ENCODE assay signal across 14 cellular contexts in genomic region chr17:78674595-78675315, GRCh38.
DNase-seq lines count a peak whose midpoint lies in the region; ATAC-seq and TF ChIP-seq lines count a peak whose summit lies in the region.
"Had no signal": no experiment of that assay in that cellular context is flagged by ENCODE, and none has a peak within 500 bp of the region (broad histone marks: within the 10 kb centered on the region; RNA-seq: fewer than 3 reads in every experiment).

No MANE protein-coding gene starts in this region.

- ATAC-seq in body of pancreas, result peak; percentile 55
- ATAC-seq in GM21515 (IDR thresholded peaks at IDR 0.05; ENCODE audit: unreplicated experiment), result no peak

- H3K9me3 ChIP-seq in body of pancreas, result no peaks in the 10 kb centered on the region
- no peaks in the 10 kb centered on the region for H3K9me3 ChIP-seq in neutrophil
- H3K9me3 ChIP-seq: tibial nerve had no signal

- DNase-seq in DMS 273 (lab: John Stamatoyannopoulos, UW; ENCODE audit: unreplicated experiment) (peak; percentile 76), DMS 273 treated with DMSO at 0.1 percent for 48 hours (lab: John Stamatoyannopoulos, UW) (no peak), NAMALWA (ENCODE audit: low spot score) (peak; percentile 24), body of pancreas (peak; percentile 22 to 65 (median 52)), NCI-H2171 (lab: John Stamatoyannopoulos, UW) (no peak)
- DNase-seq in NK-92 treated with Interleukin-12 subunit alpha and Interleukin-12 subunit beta, amount 100 ng/mL, for 24 hours (lab: John Stamatoyannopoulos, UW), result no peak
- DNase-seq: activated CD4-positive, alpha-beta T cell treated with anti-CD3 and anti-CD28 coated beads for 48 hours; activated gamma-delta T cell treated with Interleukin-2 at 50 U/mL for 16 hours; T-helper 1 cell had no signal

- TF ChIP-seq CTCF in body of pancreas (IDR thresholded peaks at IDR 0.05), result no peak
- TF ChIP-seq CTCF in neutrophil (IDR thresholded peaks at IDR 0.05), result no peak

- TF ChIP-seq POLR2A in body of pancreas (IDR thresholded peaks at IDR 0.05), result no peak

- WGBS in body of pancreas, 2 donors, result 47 to 59% methylated on average over 19 to 28 of the region's 28 CpGs

- intact Hi-C loops in body of pancreas (cut with DNase I), result no loop called here

- H3K27ac ChIP-seq in body of pancreas (no peak overlapping the region), neutrophil (peak overlapping the region; percentile 10)
- H3K27ac ChIP-seq: 22Rv1, cardiac muscle cell, tibial nerve had no signal

- H3K4me1 ChIP-seq in body of pancreas, result peaks cover 7% of the 10 kb centered on the region
- H3K4me1 ChIP-seq in neutrophil (ENCODE audit: control insufficient read depth in 1 of 2, insufficient read depth in 1 of 2, low read depth in 1 of 2, low read length in 1 of 2), result no peaks in the 10 kb centered on the region

- H3K36me3 ChIP-seq in body of pancreas (replicated peaks in 1 of 2; ENCODE audit: insufficient read depth in 1 of 2, low read depth in 2 of 2) (peaks cover 0 to 25% of the 10 kb centered on the region in 2 donors), neutrophil (peaks cover 97% of the 10 kb centered on the region)

- no peak overlapping the region for H3K4me3 ChIP-seq in body of pancreas
- no peak overlapping the region for H3K4me3 ChIP-seq in neutrophil (ENCODE audit: low read depth in 1 of 2, low read length in 1 of 2)
- H3K4me3 ChIP-seq: cardiac muscle cell, tibial nerve had no signal

- H3K27me3 ChIP-seq in body of pancreas (no peaks in the 10 kb centered on the region), neutrophil (no peaks in the 10 kb centered on the region)
- H3K27me3 ChIP-seq: cardiac muscle cell, tibial nerve had no signal

Comparison
In these comparisons a context has a peak if more than half of its experiments do, and no peak if none do; other contexts are left out.
1. DNase-seq: peak in DMS 273 (single experiment), NAMALWA (single experiment) and body of pancreas (4 of 4); none in DMS 273 treated with DMSO at 0.1 percent for 48 hours (single experiment), NCI-H2171 (single experiment) and NK-92 treated with Interleukin-12 subunit alpha and Interleukin-12 subunit beta, amount 100 ng/mL, for 24 hours (single experiment).